ENCODE assay signal across 8 cellular contexts in genomic region chr17:31094600-31095238, GRCh38. TPM values are rescaled to one million over a fixed set of nuclear protein-coding genes. Genes with fewer than 3 reads are reported as not detected.
DNase-seq lines count a peak whose midpoint lies in the region; ATAC-seq, FAIRE-seq and TF ChIP-seq lines count a peak whose summit lies in the region.

NF1 (plus strand) TSS chr17:31094977; CDS start chr17:31095310, 333 bp downstream.

- no peak for TF ChIP-seq EP300 in A549 (IDR thresholded peaks at IDR 0.05)

- H3K27ac ChIP-seq in A549, result peak within 1 kb of the TSS; percentile 96 to 97
- peak within 1 kb of the TSS; percentile 94 for H3K27ac ChIP-seq in VCaP
- peak within 1 kb of the TSS; percentile 89 for H3K27ac ChIP-seq in skeletal muscle tissue (ENCODE audit: low read depth, low read length)

- TF ChIP-seq POLR2A in A549 (IDR thresholded peaks at IDR 0.05; ENCODE audit: low read length), result peak; percentile 84

- POLR2A ChIA-PET in A549 (lab: Yijun Ruan, JAX), result interaction anchor here (0.7 to 2.8 kb wide), 8 partner anchors 9 to 188 kb away, joined by 3 to 15 read pairs (median 4); partner anchors contain the start of genes RNF135 and TEFM

- in situ Hi-C loops in T47D (cut with HindIII; ENCODE audit: low pct_unique_long_range_greater_than_20kb, low sequenced_read_pairs), result no loop called here

- DNase-seq in A549 (ENCODE audit: low read depth in 1 of 2, low spot score in 1 of 2) (peak; percentile 96 to 99), NCI-H2196 treated with DMSO at 0.1 percent for 48 hours (lab: John Stamatoyannopoulos, UW; ENCODE audit: unreplicated experiment) (peak; percentile 64), T47D (ENCODE audit: low read depth in 1 of 2, low spot score in 1 of 2) (peak; percentile 98)

- peak within 1 kb of the TSS; percentile 82 for H3K4me2 ChIP-seq in A549

- ATAC-seq in A549 (peak; percentile 87 to 94), GM18861 (IDR thresholded peaks at IDR 0.05; ENCODE audit: unreplicated experiment) (peak; percentile 68), HG03103 (IDR thresholded peaks at IDR 0.05; ENCODE audit: low read depth, unreplicated experiment) (peak; percentile 65)

- no peaks in the 10 kb centered on the region for H3K27me3 ChIP-seq in skeletal muscle tissue (ENCODE audit: control insufficient read depth in 3 of 3, insufficient read depth in 3 of 3, low read length in 3 of 3)

- under 1% methylated on average over 33 of the region's 46 CpGs for WGBS in A549 (ENCODE audit: missing lambda C conversion rate)

- H3K9ac ChIP-seq in skeletal muscle tissue (ENCODE audit: low read depth in 1 of 3, low read length in 3 of 3), result peak within 1 kb of the TSS; percentile 73 to 86 (median 86)

- no peak; a peak in 2 of 5 replicates for TF ChIP-seq RAD21 in A549 (conservative IDR thresholded peaks at IDR 0.05 in 1 of 2, IDR thresholded peaks at IDR 0.05 in 1 of 2)

- no peaks in the 10 kb centered on the region for H3K9me3 ChIP-seq in A549
- H3K9me3 ChIP-seq in iPS-18c (ENCODE audit: control insufficient read depth, insufficient read depth, low read length), result no peaks in the 10 kb centered on the region
- H3K9me3 ChIP-seq in skeletal muscle tissue (ENCODE audit: control insufficient read depth in 3 of 3, low read length in 3 of 3), result no peaks in the 10 kb centered on the region

- CTCF ChIA-PET in A549 (lab: Yijun Ruan, JAX), result interaction anchor here (0.6 to 2.1 kb wide), 9 partner anchors 10 to 234 kb away, joined by 3 to 8 read pairs (median 4); no protein-coding TSS in a partner anchor

- H3K4me3 ChIP-seq in A549, result peak within 1 kb of the TSS; percentile 85
- H3K4me3 ChIP-seq in iPS-18c (ENCODE audit: insufficient read depth, low read depth, low read length), result peak within 1 kb of the TSS; percentile 64
- peak within 1 kb of the TSS; percentile 66 to 79 (median 79) for H3K4me3 ChIP-seq in skeletal muscle tissue (ENCODE audit: low read length in 3 of 3)

- H3K4me1 ChIP-seq in A549 (peaks cover 22% of the 10 kb centered on the region; the same call in 2 of the 3 replicates), skeletal muscle tissue (ENCODE audit: control insufficient read depth in 3 of 3, insufficient read depth in 3 of 3, low read length in 3 of 3) (peaks cover 7 to 11% (median 9%) of the 10 kb centered on the region in 3 donors)

- FAIRE-seq in A549 (lab: Jason Lieb, UNC), result no peak

- H3K36me3 ChIP-seq in skeletal muscle tissue (ENCODE audit: control insufficient read depth in 3 of 3, insufficient read depth in 3 of 3, low read length in 3 of 3), result no peaks in the 10 kb centered on the region

- TF ChIP-seq CTCF in A549 (IDR thresholded peaks at IDR 0.05) (no peak), VCaP (conservative IDR thresholded peaks at IDR 0.05) (no peak)

TF ChIP-seq in A549, 52 proteins besides CTCF, POLR2A, EP300 and RAD21:
- TF ChIP-seq BCL3 (IDR thresholded peaks at IDR 0.05), result peak; percentile 57; the same call in 1 of the 3 replicates
- no peak for TF ChIP-seq FOSL2 (IDR thresholded peaks at IDR 0.05)
- TF ChIP-seq FOSL2 (CRISPR knock-in tag; IDR thresholded peaks at IDR 0.05), result peak; percentile 92
- 0 out of 2 replicates have a peak, but pooled peaks have one; percentile 26 for TF ChIP-seq ESRRA (IDR thresholded peaks at IDR 0.05; ENCODE audit: borderline replicate concordance, low read length)
- TF ChIP-seq ATOH8 (CRISPR knock-in tag; IDR thresholded peaks at IDR 0.05; ENCODE audit: low read depth), result no peak
- TF ChIP-seq JUNB (IDR thresholded peaks at IDR 0.05), result no peak
- TF ChIP-seq ZSCAN20 (CRISPR knock-in tag; IDR thresholded peaks at IDR 0.05), result no peak
- 0 out of 2 replicates have a peak, but pooled peaks have one; percentile 22 for TF ChIP-seq PBX3 (IDR thresholded peaks at IDR 0.05)
- TF ChIP-seq SMC3 (IDR thresholded peaks at IDR 0.05), result 0 out of 3 replicates have a peak, but pooled peaks have one; percentile 7
- peak; percentile 54 for TF ChIP-seq MAX (IDR thresholded peaks at IDR 0.05)
- peak; percentile 31; the same call in 1 of the 2 replicates for TF ChIP-seq MYC (IDR thresholded peaks at IDR 0.05; ENCODE audit: borderline replicate concordance, low read length)
- no peak for TF ChIP-seq SREBF2 (IDR thresholded peaks at IDR 0.05)
- TF ChIP-seq REST (IDR thresholded peaks at IDR 0.05), result no peak
- no peak for TF ChIP-seq MAFK (IDR thresholded peaks at IDR 0.05; ENCODE audit: partially characterized antibody)
- peak; percentile 79; the same call in 1 of the 2 replicates for TF ChIP-seq PHF8 (IDR thresholded peaks at IDR 0.05; ENCODE audit: borderline replicate concordance, low read depth)
- no peak for TF ChIP-seq RARB (CRISPR knock-in tag; IDR thresholded peaks at IDR 0.05)
- no peak for TF ChIP-seq TP53 (CRISPR knock-in tag; IDR thresholded peaks at IDR 0.05)
- TF ChIP-seq MAZ (IDR thresholded peaks at IDR 0.05; ENCODE audit: borderline replicate concordance, low read depth, low read length), result peak; percentile 79; the same call in 1 of the 2 replicates
- peak in 1 of 2 experiments; percentile 92; a peak in 4 of 5 replicates for TF ChIP-seq JUN (IDR thresholded peaks at IDR 0.05)
- no peak for TF ChIP-seq CEBPB (IDR thresholded peaks at IDR 0.05)
- TF ChIP-seq USF2 (IDR thresholded peaks at IDR 0.05), result no peak
- TF ChIP-seq GATA3 (IDR thresholded peaks at IDR 0.05; ENCODE audit: borderline replicate concordance), result peak; percentile 18

RNA-seq across cellular contexts. Expression of gene NF1, which starts in this region (rescaled TPM):
- polyA plus RNA-seq in A549 (2011; rRNA removed) (73.2 and 82.5 TPM in 2 replicates), A549 (2017; fragmentation: RNase III; extraction: RNeasy Plus Mini Kit Qiagen cat#74134 plus additional on column Dnase treatment) (15.9 to 17.6 TPM (median 16.6 TPM) in 3 replicates)
- 16.5 and 17.0 TPM in 2 replicates for polyA plus RNA-seq in A549 (2012; cell fraction: cytosol; rRNA removed)
- 16.4 and 20.9 TPM in 2 replicates for polyA plus RNA-seq in A549 (2012; cell fraction: nucleus; rRNA removed)
- 144 and 186 TPM in 2 replicates for polyA minus RNA-seq in A549 (2011; rRNA and poly(A)+ RNA removed)
- total RNA-seq in skeletal muscle tissue, result 76.2 TPM

Comparison
In these comparisons a context has a peak if more than half of its experiments do, and no peak if none do; other contexts are left out.
1. Peak in every context shown above with its lines: DNase-seq, ATAC-seq, H3K4me3 ChIP-seq and H3K27ac ChIP-seq.